28 cellular contexts compared by ENCODE assay signal in the genomic region with DNA sequence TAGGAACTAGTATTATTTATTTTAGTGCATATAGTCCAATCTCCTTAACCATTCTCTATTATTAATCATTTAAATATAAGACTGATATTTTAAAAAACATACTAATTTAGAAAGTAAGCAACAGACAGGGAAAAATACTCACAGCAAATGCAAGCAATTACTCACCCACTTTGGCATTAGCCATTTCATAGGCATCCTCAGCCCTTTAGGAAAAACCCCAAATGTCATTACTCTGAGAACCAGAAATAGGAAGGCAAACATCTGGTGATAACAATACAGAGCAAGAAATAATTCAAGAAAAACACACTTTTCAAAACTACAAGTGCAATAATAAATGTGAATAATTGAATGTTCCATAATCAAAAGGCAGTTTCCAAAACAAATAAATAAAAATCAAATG.
DNase-seq lines count a peak whose midpoint lies in the region; ATAC-seq and TF ChIP-seq lines count a peak whose summit lies in the region.
"Had no signal": no experiment of that assay in that cellular context is flagged by ENCODE, and none has a peak within 500 bp of the region (broad histone marks: within the 10 kb centered on the region; RNA-seq: fewer than 3 reads in every experiment).

No MANE protein-coding gene starts in this region.

- H3K36me3 Mint-ChIP-seq in nephron progenitor cell (ENCODE audit: low read depth) = no peaks in the 10 kb centered on the region
- H3K36me3 Mint-ChIP-seq: natural killer cell treated with Interleukin-12 subunit alpha and Interleukin-12 subunit beta and Interleukin-15 and Interleukin-18, amount 100 ng/mL, for 72 hours had no signal

- ATAC-seq in left ventricle myocardium superior = peak; percentile 58
- ATAC-seq in heart right ventricle = no peak
- ATAC-seq: effector memory CD8-positive, alpha-beta T cell; GM23338; natural killer cell treated with Interleukin-12 subunit alpha and Interleukin-12 subunit beta and Interleukin-15 and Interleukin-18, amount 100 ng/mL, for 72 hours had no signal

- peaks cover 6% of the 10 kb centered on the region for H3K27me3 Mint-ChIP-seq in nephron progenitor cell (ENCODE audit: low read depth, poor library complexity)

- H3K4me3 Mint-ChIP-seq in nephron progenitor cell = no peak overlapping the region
- H3K4me3 Mint-ChIP-seq: effector memory CD8-positive, alpha-beta T cell; GM23338; natural killer cell treated with Interleukin-12 subunit alpha and Interleukin-12 subunit beta and Interleukin-15 and Interleukin-18, amount 100 ng/mL, for 72 hours; stimulated activated naive CD8-positive, alpha-beta T cell treated with anti-CD3 and anti-CD28 coated beads, Interleukin-15, Interleukin-2, amounts not matched to agents 100 ng/mL and 50 ng/mL, for 24 hours had no signal

- no peak for DNase-seq in left ventricle myocardium superior
- no peak for DNase-seq in heart right ventricle
- DNase-seq in amniotic epithelial cell (ENCODE audit: low read depth) = peak; percentile 12
- peak; percentile 84 for DNase-seq in fibroblast of the aortic adventitia (ENCODE audit: low read depth)
- DNase-seq in DMS53 treated with DMSO at 0.1 percent for 48 hours (lab: John Stamatoyannopoulos, UW; ENCODE audit: unreplicated experiment) = no peak
- no peak for DNase-seq in stimulated activated naive CD4-positive, alpha-beta T cell (lab: John Stamatoyannopoulos, UW)
- DNase-seq in activated CD8-positive, alpha-beta memory T cell treated with anti-CD3 and anti-CD28 coated beads, Interleukin-2, amount 50 U/mL, for 4 hours = no peak
- no peak for DNase-seq in nephron progenitor cell
- DNase-seq: activated CD4-positive, alpha-beta T cell treated with anti-CD3 and anti-CD28 coated beads for 48 hours; activated CD8-positive, alpha-beta memory T cell treated with anti-CD3 and anti-CD28 coated beads, Interleukin-2, amount 50 U/mL, for 48 hours; activated gamma-delta T cell treated with Interleukin-2 at 50 U/mL for 16 hours; aorta; DMS153; effector memory CD8-positive, alpha-beta T cell; kidney glomerular epithelial cell; mesendoderm; NCI-H1092; NCI-H2081 treated with DMSO at 0.1 percent for 48 hours; NCI-H524; stimulated activated CD4-positive, alpha-beta T cell treated with anti-CD3 and anti-CD28 coated beads, Interleukin-2, amount 100 ng/mL, for 24 hours; SW 1271; trophoblast cell had no signal

- H3K4me1 ChIP-seq in heart right ventricle = peaks cover 0 to 34% (median 16%) of the 10 kb centered on the region in 9 donors

- H3K9me3 Mint-ChIP-seq in nephron progenitor cell = peaks cover 8% of the 10 kb centered on the region
- H3K9me3 Mint-ChIP-seq: GM23338; stimulated activated naive CD8-positive, alpha-beta T cell treated with anti-CD3 and anti-CD28 coated beads, Interleukin-15, Interleukin-2, amounts not matched to agents 100 ng/mL and 50 ng/mL, for 24 hours had no signal

- H3K4me1 Mint-ChIP-seq in nephron progenitor cell = no peaks in the 10 kb centered on the region
- H3K4me1 Mint-ChIP-seq: GM23338 had no signal

- no peak overlapping the region for H3K27ac ChIP-seq in heart right ventricle
- H3K27ac ChIP-seq: 22Rv1, KMS-11, RWPE1 had no signal

- intact Hi-C loops in left ventricle myocardium superior (cut with micrococcal nuclease) = no loop called here
- intact Hi-C loops in heart right ventricle (cut with DNase I) = no loop called here

- no peak for TF ChIP-seq CTCF in heart right ventricle (IDR thresholded peaks at IDR 0.05)
- no peak for TF ChIP-seq CTCF in fibroblast of the aortic adventitia (IDR thresholded peaks at IDR 0.05; ENCODE audit: insufficient read depth, low read length)
- no peak for TF ChIP-seq CTCF in nephron progenitor cell (IDR thresholded peaks at IDR 0.05)

- no peak overlapping the region for H3K27ac Mint-ChIP-seq in nephron progenitor cell
- H3K27ac Mint-ChIP-seq: effector memory CD8-positive, alpha-beta T cell; GM23338; natural killer cell treated with Interleukin-12 subunit alpha and Interleukin-12 subunit beta and Interleukin-15 and Interleukin-18, amount 100 ng/mL, for 72 hours; stimulated activated naive CD8-positive, alpha-beta T cell treated with anti-CD3 and anti-CD28 coated beads, Interleukin-15, Interleukin-2, amounts not matched to agents 100 ng/mL and 50 ng/mL, for 24 hours had no signal

- H3K27me3 ChIP-seq in heart right ventricle = no peaks in the 10 kb centered on the region

- H3K9me3 ChIP-seq in heart right ventricle = no peaks in the 10 kb centered on the region

- H3K4me3 ChIP-seq in heart right ventricle (no peak overlapping the region), fibroblast of the aortic adventitia (ENCODE audit: low read depth, low read length) (no peak overlapping the region)
- H3K4me3 ChIP-seq: GM23338 had no signal

- no peaks in the 10 kb centered on the region for H3K36me3 ChIP-seq in heart right ventricle

Comparison
In these comparisons a context has a peak if more than half of its experiments do, and no peak if none do; other contexts are left out.
1. DNase-seq: peak in amniotic epithelial cell (single experiment) and fibroblast of the aortic adventitia (single experiment); none in left ventricle myocardium superior (single experiment), heart right ventricle (0 of 2), DMS53 treated with DMSO at 0.1 percent for 48 hours (single experiment), stimulated activated naive CD4-positive, alpha-beta T cell (0 of 6), activated CD8-positive, alpha-beta memory T cell treated with anti-CD3 and anti-CD28 coated beads, Interleukin-2, amount 50 U/mL, for 4 hours (single experiment) and nephron progenitor cell (single experiment).